In genomic region chr2:154477319-154477718, GRCh38 we compare ENCODE assay signal across 7 cellular contexts.
"Had no signal": no experiment of that assay in that cellular context is flagged by ENCODE, and none has a peak within 500 bp of the region (broad histone marks: within the 10 kb centered on the region; RNA-seq: fewer than 3 reads in every experiment).

No MANE protein-coding gene starts in this region.

- ATAC-seq: K562 had no signal

- DNase-seq: IMR-90, KBM-7, KG1 had no signal

- H3K9ac ChIP-seq: KMS-11 had no signal

- H3K4me2 ChIP-seq: KMS-11 had no signal

- H3K4me3 ChIP-seq: K562 had no signal

- H3K27ac ChIP-seq: HL-60, KMS-11 had no signal

- FAIRE-seq: HTR-8/SVneo, K562 had no signal
